ENCODE assay signal across 8 cellular contexts in genomic region chr2:64766841-64767669, GRCh38.
A peak's percentile ranks its signal among the peaks of the same experiment; 100 is the strongest.
DNase-seq lines count a peak whose midpoint lies in the region; ATAC-seq and TF ChIP-seq lines count a peak whose summit lies in the region.

No MANE protein-coding gene starts in this region.

- H3K4me3 Mint-ChIP-seq in nephron, result peak overlapping the region; percentile 88 to 90 (median 90)

- no peaks in the 10 kb centered on the region for H3K9me3 Mint-ChIP-seq in nephron

- H3K36me3 Mint-ChIP-seq in nephron (ENCODE audit: low read depth), result no peaks in the 10 kb centered on the region

- H3K27ac Mint-ChIP-seq in nephron, result peak overlapping the region; percentile 71 to 84 (median 81)

- DNase-seq in epithelial cell of proximal tubule (ENCODE audit: low read depth) (no peak), retina (no peak)
- DNase-seq in activated CD8-positive, alpha-beta memory T cell treated with anti-CD3 and anti-CD28 coated beads, Interleukin-2, amount 50 U/mL, for 48 hours, result no peak

- peaks cover 37% of the 10 kb centered on the region for H3K4me1 Mint-ChIP-seq in nephron

- H3K27me3 Mint-ChIP-seq in nephron (ENCODE audit: low read depth), result peaks cover 10% of the 10 kb centered on the region

- peak; percentile 36 for ATAC-seq in HG02759 (IDR thresholded peaks at IDR 0.05; ENCODE audit: unreplicated experiment)
- ATAC-seq in SK-N-SH treated with all-trans-retinoic acid at 6 μM for 48 hours, result peak; percentile 25
- ATAC-seq in HG03175 (IDR thresholded peaks at IDR 0.05; ENCODE audit: unreplicated experiment), result no peak

- H3K4me3 ChIP-seq in GM08714 (ENCODE audit: low read length), result peak overlapping the region; percentile 80
- peak overlapping the region; percentile 70 for H3K4me3 ChIP-seq in epithelial cell of proximal tubule (ENCODE audit: low read depth, low read length)

- TF ChIP-seq CTCF in epithelial cell of proximal tubule (conservative IDR thresholded peaks at IDR 0.05; ENCODE audit: low read depth, low read length), result no peak
- no peak for TF ChIP-seq CTCF in nephron (IDR thresholded peaks at IDR 0.05; ENCODE audit: unreplicated experiment in 3 of 3)

TF ChIP-seq in SK-N-SH treated with all-trans-retinoic acid at 6 μM for 48 hours, 23 proteins besides CTCF, POLR2A, EP300 and RAD21:
- TF ChIP-seq ZC3H10 (CRISPR knock-in tag; IDR thresholded peaks at IDR 0.05), result no peak
- no peak for TF ChIP-seq TOX (CRISPR knock-in tag; IDR thresholded peaks at IDR 0.05; ENCODE audit: borderline replicate concordance)
- TF ChIP-seq OSR1 (CRISPR knock-in tag; IDR thresholded peaks at IDR 0.05), result no peak
- TF ChIP-seq, protein P1, sequence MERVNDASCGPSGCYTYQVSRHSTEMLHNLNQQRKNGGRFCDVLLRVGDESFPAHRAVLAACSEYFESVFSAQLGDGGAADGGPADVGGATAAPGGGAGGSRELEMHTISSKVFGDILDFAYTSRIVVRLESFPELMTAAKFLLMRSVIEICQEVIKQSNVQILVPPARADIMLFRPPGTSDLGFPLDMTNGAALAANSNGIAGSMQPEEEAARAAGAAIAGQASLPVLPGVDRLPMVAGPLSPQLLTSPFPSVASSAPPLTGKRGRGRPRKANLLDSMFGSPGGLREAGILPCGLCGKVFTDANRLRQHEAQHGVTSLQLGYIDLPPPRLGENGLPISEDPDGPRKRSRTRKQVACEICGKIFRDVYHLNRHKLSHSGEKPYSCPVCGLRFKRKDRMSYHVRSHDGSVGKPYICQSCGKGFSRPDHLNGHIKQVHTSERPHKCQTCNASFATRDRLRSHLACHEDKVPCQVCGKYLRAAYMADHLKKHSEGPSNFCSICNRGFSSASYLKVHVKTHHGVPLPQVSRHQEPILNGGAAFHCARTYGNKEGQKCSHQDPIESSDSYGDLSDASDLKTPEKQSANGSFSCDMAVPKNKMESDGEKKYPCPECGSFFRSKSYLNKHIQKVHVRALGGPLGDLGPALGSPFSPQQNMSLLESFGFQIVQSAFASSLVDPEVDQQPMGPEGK (CRISPR knock-in tag; IDR thresholded peaks at IDR 0.05; ENCODE audit: borderline replicate concordance), result no peak
- TF ChIP-seq, protein P2, sequence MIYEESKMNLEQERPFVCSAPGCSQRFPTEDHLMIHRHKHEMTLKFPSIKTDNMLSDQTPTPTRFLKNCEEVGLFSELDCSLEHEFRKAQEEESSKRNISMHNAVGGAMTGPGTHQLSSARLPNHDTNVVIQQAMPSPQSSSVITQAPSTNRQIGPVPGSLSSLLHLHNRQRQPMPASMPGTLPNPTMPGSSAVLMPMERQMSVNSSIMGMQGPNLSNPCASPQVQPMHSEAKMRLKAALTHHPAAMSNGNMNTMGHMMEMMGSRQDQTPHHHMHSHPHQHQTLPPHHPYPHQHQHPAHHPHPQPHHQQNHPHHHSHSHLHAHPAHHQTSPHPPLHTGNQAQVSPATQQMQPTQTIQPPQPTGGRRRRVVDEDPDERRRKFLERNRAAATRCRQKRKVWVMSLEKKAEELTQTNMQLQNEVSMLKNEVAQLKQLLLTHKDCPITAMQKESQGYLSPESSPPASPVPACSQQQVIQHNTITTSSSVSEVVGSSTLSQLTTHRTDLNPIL (CRISPR knock-in tag; IDR thresholded peaks at IDR 0.05; ENCODE audit: low read depth), result no peak
- TF ChIP-seq CSDC2 (CRISPR knock-in tag; IDR thresholded peaks at IDR 0.05), result no peak
- TF ChIP-seq SNAI2 (CRISPR knock-in tag; IDR thresholded peaks at IDR 0.05), result no peak
- no peak for TF ChIP-seq ZFP3 (CRISPR knock-in tag; IDR thresholded peaks at IDR 0.05)
- TF ChIP-seq POU6F1 (CRISPR knock-in tag; IDR thresholded peaks at IDR 0.05; ENCODE audit: borderline replicate concordance, low read depth), result no peak
- no peak for TF ChIP-seq ZNF70 (CRISPR knock-in tag; IDR thresholded peaks at IDR 0.05)
- no peak for TF ChIP-seq ZNF8 (CRISPR knock-in tag; IDR thresholded peaks at IDR 0.05)
- no peak for TF ChIP-seq ISL1 (CRISPR knock-in tag; IDR thresholded peaks at IDR 0.05)
- TF ChIP-seq, protein P3, sequence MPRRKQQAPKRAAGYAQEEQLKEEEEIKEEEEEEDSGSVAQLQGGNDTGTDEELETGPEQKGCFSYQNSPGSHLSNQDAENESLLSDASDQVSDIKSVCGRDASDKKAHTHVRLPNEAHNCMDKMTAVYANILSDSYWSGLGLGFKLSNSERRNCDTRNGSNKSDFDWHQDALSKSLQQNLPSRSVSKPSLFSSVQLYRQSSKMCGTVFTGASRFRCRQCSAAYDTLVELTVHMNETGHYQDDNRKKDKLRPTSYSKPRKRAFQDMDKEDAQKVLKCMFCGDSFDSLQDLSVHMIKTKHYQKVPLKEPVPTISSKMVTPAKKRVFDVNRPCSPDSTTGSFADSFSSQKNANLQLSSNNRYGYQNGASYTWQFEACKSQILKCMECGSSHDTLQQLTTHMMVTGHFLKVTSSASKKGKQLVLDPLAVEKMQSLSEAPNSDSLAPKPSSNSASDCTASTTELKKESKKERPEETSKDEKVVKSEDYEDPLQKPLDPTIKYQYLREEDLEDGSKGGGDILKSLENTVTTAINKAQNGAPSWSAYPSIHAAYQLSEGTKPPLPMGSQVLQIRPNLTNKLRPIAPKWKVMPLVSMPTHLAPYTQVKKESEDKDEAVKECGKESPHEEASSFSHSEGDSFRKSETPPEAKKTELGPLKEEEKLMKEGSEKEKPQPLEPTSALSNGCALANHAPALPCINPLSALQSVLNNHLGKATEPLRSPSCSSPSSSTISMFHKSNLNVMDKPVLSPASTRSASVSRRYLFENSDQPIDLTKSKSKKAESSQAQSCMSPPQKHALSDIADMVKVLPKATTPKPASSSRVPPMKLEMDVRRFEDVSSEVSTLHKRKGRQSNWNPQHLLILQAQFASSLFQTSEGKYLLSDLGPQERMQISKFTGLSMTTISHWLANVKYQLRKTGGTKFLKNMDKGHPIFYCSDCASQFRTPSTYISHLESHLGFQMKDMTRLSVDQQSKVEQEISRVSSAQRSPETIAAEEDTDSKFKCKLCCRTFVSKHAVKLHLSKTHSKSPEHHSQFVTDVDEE (CRISPR knock-in tag; IDR thresholded peaks at IDR 0.05), result no peak
- no peak for TF ChIP-seq BACH2 (CRISPR knock-in tag; IDR thresholded peaks at IDR 0.05; ENCODE audit: borderline replicate concordance)
- no peak for TF ChIP-seq ZFP30 (CRISPR knock-in tag; IDR thresholded peaks at IDR 0.05)
- TF ChIP-seq ARNTL (CRISPR knock-in tag; IDR thresholded peaks at IDR 0.05; ENCODE audit: borderline replicate concordance, low read depth), result no peak
- TF ChIP-seq TCF4 (CRISPR knock-in tag; IDR thresholded peaks at IDR 0.05; ENCODE audit: borderline replicate concordance), result no peak
- TF ChIP-seq ESRRG (CRISPR knock-in tag; IDR thresholded peaks at IDR 0.05), result no peak
- no peak for TF ChIP-seq CSRNP3 (CRISPR knock-in tag; IDR thresholded peaks at IDR 0.05)
- TF ChIP-seq ZNF565 (CRISPR knock-in tag; conservative IDR thresholded peaks at IDR 0.05; ENCODE audit: low read depth), result no peak
